Comparison of ENCODE assay signal across 1 cellular context in the genomic region with DNA sequence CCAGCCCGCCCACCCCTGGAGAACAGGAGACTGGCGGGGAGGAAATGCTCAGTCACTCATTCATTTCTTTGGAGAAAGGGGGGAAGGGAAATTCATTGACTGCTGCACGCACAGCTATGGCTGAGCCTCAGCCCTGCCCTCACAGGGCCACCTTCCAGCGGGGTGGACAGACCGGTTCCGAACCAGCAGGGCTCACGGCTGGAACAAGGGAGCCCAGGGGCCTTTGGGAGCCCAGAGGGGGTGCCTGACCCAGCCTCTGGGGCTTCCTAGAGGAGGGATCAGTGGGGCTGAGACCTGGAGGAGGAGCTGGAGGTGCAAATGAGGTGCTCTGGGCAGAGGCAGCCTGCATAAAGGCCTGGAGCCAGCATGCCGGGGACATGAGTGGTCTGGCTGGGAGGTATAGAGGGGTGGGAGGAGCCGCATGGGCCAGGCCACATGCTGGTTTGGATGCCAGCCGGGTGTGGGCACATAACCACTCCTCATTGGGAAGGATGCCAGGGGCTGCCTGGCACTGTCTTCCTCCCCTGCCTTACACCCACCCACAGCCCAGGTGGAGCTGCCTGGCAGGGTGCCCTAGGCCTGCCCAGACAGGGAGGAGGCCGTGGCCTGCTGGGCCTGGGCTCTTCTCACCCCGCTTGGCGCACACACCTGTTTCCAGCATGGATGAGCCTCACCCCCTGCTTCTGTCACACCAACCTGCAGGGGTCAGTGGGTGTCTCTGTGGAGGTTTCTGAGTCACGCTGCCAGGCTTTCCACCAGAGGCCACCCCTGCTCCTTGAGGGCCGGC.
TF ChIP-seq lines count a peak whose summit lies in the region.

No MANE protein-coding gene starts in this region.

TF ChIP-seq in GM23338, 12 proteins besides CTCF, POLR2A, EP300 and RAD21:
- TF ChIP-seq, protein P1, sequence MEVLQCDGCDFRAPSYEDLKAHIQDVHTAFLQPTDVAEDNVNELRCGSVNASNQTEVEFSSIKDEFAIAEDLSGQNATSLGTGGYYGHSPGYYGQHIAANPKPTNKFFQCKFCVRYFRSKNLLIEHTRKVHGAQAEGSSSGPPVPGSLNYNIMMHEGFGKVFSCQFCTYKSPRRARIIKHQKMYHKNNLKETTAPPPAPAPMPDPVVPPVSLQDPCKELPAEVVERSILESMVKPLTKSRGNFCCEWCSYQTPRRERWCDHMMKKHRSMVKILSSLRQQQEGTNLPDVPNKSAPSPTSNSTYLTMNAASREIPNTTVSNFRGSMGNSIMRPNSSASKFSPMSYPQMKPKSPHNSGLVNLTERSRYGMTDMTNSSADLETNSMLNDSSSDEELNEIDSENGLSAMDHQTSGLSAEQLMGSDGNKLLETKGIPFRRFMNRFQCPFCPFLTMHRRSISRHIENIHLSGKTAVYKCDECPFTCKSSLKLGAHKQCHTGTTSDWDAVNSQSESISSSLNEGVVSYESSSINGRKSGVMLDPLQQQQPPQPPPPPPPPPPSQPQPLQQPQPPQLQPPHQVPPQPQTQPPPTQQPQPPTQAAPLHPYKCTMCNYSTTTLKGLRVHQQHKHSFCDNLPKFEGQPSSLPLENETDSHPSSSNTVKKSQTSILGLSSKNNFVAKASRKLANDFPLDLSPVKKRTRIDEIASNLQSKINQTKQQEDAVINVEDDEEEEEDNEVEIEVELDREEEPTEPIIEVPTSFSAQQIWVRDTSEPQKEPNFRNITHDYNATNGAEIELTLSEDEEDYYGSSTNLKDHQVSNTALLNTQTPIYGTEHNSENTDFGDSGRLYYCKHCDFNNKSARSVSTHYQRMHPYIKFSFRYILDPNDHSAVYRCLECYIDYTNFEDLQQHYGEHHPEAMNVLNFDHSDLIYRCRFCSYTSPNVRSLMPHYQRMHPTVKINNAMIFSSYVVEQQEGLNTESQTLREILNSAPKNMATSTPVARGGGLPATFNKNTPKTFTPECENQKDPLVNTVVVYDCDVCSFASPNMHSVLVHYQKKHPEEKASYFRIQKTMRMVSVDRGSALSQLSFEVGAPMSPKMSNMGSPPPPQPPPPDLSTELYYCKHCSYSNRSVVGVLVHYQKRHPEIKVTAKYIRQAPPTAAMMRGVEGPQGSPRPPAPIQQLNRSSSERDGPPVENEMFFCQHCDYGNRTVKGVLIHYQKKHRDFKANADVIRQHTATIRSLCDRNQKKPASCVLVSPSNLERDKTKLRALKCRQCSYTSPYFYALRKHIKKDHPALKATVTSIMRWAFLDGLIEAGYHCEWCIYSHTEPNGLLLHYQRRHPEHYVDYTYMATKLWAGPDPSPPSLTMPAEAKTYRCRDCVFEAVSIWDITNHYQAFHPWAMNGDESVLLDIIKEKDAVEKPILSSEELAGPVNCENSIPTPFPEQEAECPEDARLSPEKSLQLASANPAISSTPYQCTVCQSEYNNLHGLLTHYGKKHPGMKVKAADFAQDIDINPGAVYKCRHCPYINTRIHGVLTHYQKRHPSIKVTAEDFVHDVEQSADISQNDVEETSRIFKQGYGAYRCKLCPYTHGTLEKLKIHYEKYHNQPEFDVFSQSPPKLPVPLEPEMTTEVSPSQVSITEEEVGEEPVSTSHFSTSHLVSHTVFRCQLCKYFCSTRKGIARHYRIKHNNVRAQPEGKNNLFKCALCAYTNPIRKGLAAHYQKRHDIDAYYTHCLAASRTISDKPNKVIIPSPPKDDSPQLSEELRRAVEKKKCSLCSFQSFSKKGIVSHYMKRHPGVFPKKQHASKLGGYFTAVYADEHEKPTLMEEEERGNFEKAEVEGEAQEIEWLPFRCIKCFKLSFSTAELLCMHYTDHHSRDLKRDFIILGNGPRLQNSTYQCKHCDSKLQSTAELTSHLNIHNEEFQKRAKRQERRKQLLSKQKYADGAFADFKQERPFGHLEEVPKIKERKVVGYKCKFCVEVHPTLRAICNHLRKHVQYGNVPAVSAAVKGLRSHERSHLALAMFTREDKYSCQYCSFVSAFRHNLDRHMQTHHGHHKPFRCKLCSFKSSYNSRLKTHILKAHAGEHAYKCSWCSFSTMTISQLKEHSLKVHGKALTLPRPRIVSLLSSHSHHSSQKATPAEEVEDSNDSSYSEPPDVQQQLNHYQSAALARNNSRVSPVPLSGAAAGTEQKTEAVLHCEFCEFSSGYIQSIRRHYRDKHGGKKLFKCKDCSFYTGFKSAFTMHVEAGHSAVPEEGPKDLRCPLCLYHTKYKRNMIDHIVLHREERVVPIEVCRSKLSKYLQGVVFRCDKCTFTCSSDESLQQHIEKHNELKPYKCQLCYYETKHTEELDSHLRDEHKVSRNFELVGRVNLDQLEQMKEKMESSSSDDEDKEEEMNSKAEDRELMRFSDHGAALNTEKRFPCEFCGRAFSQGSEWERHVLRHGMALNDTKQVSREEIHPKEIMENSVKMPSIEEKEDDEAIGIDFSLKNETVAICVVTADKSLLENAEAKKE (CRISPR knock-in tag; IDR thresholded peaks at IDR 0.05), result no peak
- TF ChIP-seq EZH2 (IDR thresholded peaks at IDR 0.05; ENCODE audit: low read depth, unreplicated experiment), result no peak
- TF ChIP-seq NANOG (IDR thresholded peaks at IDR 0.05; ENCODE audit: borderline replicate concordance), result no peak
- no peak for TF ChIP-seq CREB1 (CRISPR knock-in tag; IDR thresholded peaks at IDR 0.05; ENCODE audit: low read depth)
- no peak for TF ChIP-seq EZH2phosphoT487 (IDR thresholded peaks at IDR 0.05; ENCODE audit: unreplicated experiment)
- TF ChIP-seq, protein P2, sequence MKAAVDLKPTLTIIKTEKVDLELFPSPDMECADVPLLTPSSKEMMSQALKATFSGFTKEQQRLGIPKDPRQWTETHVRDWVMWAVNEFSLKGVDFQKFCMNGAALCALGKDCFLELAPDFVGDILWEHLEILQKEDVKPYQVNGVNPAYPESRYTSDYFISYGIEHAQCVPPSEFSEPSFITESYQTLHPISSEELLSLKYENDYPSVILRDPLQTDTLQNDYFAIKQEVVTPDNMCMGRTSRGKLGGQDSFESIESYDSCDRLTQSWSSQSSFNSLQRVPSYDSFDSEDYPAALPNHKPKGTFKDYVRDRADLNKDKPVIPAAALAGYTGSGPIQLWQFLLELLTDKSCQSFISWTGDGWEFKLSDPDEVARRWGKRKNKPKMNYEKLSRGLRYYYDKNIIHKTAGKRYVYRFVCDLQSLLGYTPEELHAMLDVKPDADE (IDR thresholded peaks at IDR 0.05), result no peak; the same call in 1 of the 2 replicates
- TF ChIP-seq POLR2AphosphoS5 (IDR thresholded peaks at IDR 0.05; ENCODE audit: low read depth), result no peak
- no peak for TF ChIP-seq ZNF114 (CRISPR knock-in tag; IDR thresholded peaks at IDR 0.05)
- no peak for TF ChIP-seq ZNF331 (CRISPR knock-in tag; IDR thresholded peaks at IDR 0.05; ENCODE audit: low read depth)
- TF ChIP-seq, protein P3, sequence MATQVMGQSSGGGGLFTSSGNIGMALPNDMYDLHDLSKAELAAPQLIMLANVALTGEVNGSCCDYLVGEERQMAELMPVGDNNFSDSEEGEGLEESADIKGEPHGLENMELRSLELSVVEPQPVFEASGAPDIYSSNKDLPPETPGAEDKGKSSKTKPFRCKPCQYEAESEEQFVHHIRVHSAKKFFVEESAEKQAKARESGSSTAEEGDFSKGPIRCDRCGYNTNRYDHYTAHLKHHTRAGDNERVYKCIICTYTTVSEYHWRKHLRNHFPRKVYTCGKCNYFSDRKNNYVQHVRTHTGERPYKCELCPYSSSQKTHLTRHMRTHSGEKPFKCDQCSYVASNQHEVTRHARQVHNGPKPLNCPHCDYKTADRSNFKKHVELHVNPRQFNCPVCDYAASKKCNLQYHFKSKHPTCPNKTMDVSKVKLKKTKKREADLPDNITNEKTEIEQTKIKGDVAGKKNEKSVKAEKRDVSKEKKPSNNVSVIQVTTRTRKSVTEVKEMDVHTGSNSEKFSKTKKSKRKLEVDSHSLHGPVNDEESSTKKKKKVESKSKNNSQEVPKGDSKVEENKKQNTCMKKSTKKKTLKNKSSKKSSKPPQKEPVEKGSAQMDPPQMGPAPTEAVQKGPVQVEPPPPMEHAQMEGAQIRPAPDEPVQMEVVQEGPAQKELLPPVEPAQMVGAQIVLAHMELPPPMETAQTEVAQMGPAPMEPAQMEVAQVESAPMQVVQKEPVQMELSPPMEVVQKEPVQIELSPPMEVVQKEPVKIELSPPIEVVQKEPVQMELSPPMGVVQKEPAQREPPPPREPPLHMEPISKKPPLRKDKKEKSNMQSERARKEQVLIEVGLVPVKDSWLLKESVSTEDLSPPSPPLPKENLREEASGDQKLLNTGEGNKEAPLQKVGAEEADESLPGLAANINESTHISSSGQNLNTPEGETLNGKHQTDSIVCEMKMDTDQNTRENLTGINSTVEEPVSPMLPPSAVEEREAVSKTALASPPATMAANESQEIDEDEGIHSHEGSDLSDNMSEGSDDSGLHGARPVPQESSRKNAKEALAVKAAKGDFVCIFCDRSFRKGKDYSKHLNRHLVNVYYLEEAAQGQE (IDR thresholded peaks at IDR 0.05; ENCODE audit: unreplicated experiment), result no peak
- TF ChIP-seq JUNB (IDR thresholded peaks at IDR 0.05; ENCODE audit: unreplicated experiment), result no peak
- TF ChIP-seq STAT1 (IDR thresholded peaks at IDR 0.05; ENCODE audit: unreplicated experiment), result no peak
